Comparison of ENCODE assay signal across 24 cellular contexts in the genomic region with DNA sequence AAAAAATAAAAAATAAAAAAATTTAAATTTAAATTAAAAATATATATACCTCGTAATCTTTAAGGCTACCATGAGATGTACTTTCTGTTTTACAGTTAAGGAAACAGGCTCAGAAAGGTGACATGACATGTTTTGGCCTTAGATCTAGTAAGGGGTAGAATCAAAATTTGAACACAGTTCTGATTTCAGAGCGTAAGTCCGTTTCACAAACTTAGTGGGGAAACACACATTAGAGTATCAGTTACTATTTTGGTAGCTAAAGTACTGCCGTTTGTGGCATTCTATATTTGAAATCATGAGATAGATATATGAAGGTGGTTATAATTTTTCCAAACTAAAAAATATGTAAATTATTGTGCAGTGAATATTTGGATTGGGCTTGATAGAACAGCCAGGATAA.
"Had no signal": no experiment of that assay in that cellular context is flagged by ENCODE, and none has a peak within 500 bp of the region (broad histone marks: within the 10 kb centered on the region; RNA-seq: fewer than 3 reads in every experiment).

No MANE protein-coding gene starts in this region.

- DNase-seq: KBM-7; NCI-H1092; NCI-H1105 treated with DMSO at 0.1 percent for 48 hours; NCI-H1417 treated with DMSO at 0.1 percent for 48 hours; NCI-H146; NCI-H1694 treated with DMSO at 0.1 percent for 48 hours; NCI-H1930; NCI-H2081; NCI-H2107; NCI-H226; NCI-H446; NCI-H510A; NCI-H524 treated with DMSO at 0.1 percent for 48 hours; NCI-H69; NCI-H774; NK-92 treated with Interleukin-12 subunit alpha and Interleukin-12 subunit beta, amount 100 ng/mL, for 24 hours; PC-3; SHP77; SK-N-SH; SW 1271; T-cell; T-helper 17 cell had no signal

- ATAC-seq: Panc1, PC-3, T-cell, T-helper 17 cell had no signal

- H3K27ac ChIP-seq: RWPE1 had no signal

- H3K9ac ChIP-seq: SK-N-SH had no signal

- H3K9me3 ChIP-seq: SK-N-SH had no signal

- H3K4me2 ChIP-seq: SK-N-SH had no signal
